25 cellular contexts compared by ENCODE assay signal in the genomic region with DNA sequence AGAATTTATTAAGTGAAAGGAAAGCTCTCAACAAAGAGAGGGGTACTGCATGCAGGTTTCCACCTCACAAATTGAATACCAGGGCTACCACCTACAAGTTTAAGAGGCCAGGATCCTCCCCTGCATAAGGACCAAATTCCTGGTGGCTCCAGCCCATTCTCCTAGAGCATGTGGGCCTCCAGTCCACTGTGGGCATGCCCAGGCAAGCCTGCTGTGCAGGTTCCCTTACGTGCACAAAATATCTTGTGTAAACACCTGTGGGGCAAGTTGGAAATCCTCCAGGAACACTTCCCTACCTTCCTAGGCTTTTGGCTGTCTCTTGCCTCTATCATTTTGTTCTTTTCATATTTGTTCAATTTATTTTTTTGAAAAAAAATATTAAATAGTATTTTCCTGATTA.
DNase-seq lines count a peak whose midpoint lies in the region; TF ChIP-seq lines count a peak whose summit lies in the region.
"Had no signal": no experiment of that assay in that cellular context is flagged by ENCODE, and none has a peak within 500 bp of the region (broad histone marks: within the 10 kb centered on the region; RNA-seq: fewer than 3 reads in every experiment).

No MANE protein-coding gene starts in this region.

- H2AFZ ChIP-seq in mammary epithelial cell (ENCODE audit: low read depth, low read length) (peak overlapping the region; percentile 92), neuronal stem cell (ENCODE audit: low read length) (peak overlapping the region; percentile 78)

- no peak overlapping the region for H4K8ac ChIP-seq in neuronal stem cell (ENCODE audit: low read depth, low read length)

- peaks cover 10% of the 10 kb centered on the region for H3K4me1 ChIP-seq in mammary epithelial cell (ENCODE audit: insufficient read depth, low read length)
- H3K4me1 ChIP-seq in neuronal stem cell (ENCODE audit: control insufficient read depth in 2 of 2, insufficient read depth in 1 of 2, low read depth in 1 of 2, low read length in 2 of 2), result peaks cover 1 to 2% of the 10 kb centered on the region in 2 donors
- H3K4me1 ChIP-seq: colonic mucosa, esophagus squamous epithelium, thyroid gland had no signal

- no peak overlapping the region for H3K4ac ChIP-seq in neuronal stem cell (ENCODE audit: low read length)

- no peaks in the 10 kb centered on the region for H3K79me2 ChIP-seq in mammary epithelial cell (ENCODE audit: insufficient read depth, low read length)

- dilution Hi-C loops in mammary epithelial cell (cut with HindIII; ENCODE audit: low sequenced_read_pairs), result no loop called here

- BruUV-seq in mammary epithelial cell (replicated peaks; lab: Mats Ljungman, UMichigan), result no TSS peak

- CTCF ChIA-PET in mammary epithelial cell (lab: Charles Lee; ENCODE audit: low non-redundant PET), result no interaction called here

- H3K14ac ChIP-seq in neuronal stem cell (ENCODE audit: low read length), result no peak overlapping the region

- no peak overlapping the region for H2AK5ac ChIP-seq in neuronal stem cell (ENCODE audit: low read depth, low read length)

- TF ChIP-seq CTCF in mammary epithelial cell (conservative IDR thresholded peaks at IDR 0.05 in 1 of 2, IDR thresholded peaks at IDR 0.05 in 1 of 2; ENCODE audit: extremely low read depth in 1 of 2, insufficient read depth in 1 of 2, low read depth in 1 of 2, low read length in 2 of 2), result no peak

- no peaks in the 10 kb centered on the region for H3K9me3 ChIP-seq in mammary epithelial cell (replicated peaks; ENCODE audit: insufficient read depth, low read length)
- no peaks in the 10 kb centered on the region for H3K9me3 ChIP-seq in neuronal stem cell (replicated peaks in 1 of 2; ENCODE audit: control insufficient read depth in 2 of 2, insufficient read depth in 1 of 2, low read depth in 1 of 2, low read length in 2 of 2)
- H3K9me3 ChIP-seq: colonic mucosa, esophagus squamous epithelium, MG63, thyroid gland had no signal

- 0% methylated on average over 1 of the region's 1 CpG for WGBS in mammary epithelial cell (ENCODE audit: low coverage, missing lambda C conversion rate)
- WGBS in neuronal stem cell (ENCODE audit: extremely low coverage in 2 of 2, insufficient read length in 2 of 2, insufficient replicate concordance in 1 of 2), 2 donors, result no CpG with 5 or more reads among the region's 1 CpG

- H4K20me1 ChIP-seq in mammary epithelial cell (ENCODE audit: insufficient read depth, low read length), result no peaks in the 10 kb centered on the region

- H2BK15ac ChIP-seq in neuronal stem cell (ENCODE audit: low read length), result no peak overlapping the region

- no peak overlapping the region for H2BK120ac ChIP-seq in neuronal stem cell (ENCODE audit: low read depth, low read length)

- H3K27me3 ChIP-seq in mammary epithelial cell (ENCODE audit: insufficient read depth, low read length) (peaks cover 2% of the 10 kb centered on the region), neuronal stem cell (ENCODE audit: control insufficient read depth in 3 of 3, insufficient read depth in 3 of 3, low read depth in 1 of 3, low read length in 3 of 3) (no peaks in the 10 kb centered on the region)
- H3K27me3 ChIP-seq: brain microvascular endothelial cell, colonic mucosa, esophagus squamous epithelium, MG63, thyroid gland had no signal

- H2BK5ac ChIP-seq in neuronal stem cell (ENCODE audit: low read length), result no peak overlapping the region

- H3K79me1 ChIP-seq in neuronal stem cell (ENCODE audit: low read depth, low read length), result no peaks in the 10 kb centered on the region

- in situ Hi-C loops in mammary epithelial cell (cut with MboI; ENCODE audit: low sequenced_read_pairs in 2 of 2), result no loop called here

- H3K27ac ChIP-seq in mammary epithelial cell (ENCODE audit: insufficient read depth, low read depth, low read length), result no peak overlapping the region
- no peak overlapping the region for H3K27ac ChIP-seq in neuronal stem cell (replicated peaks; ENCODE audit: low read length)
- H3K27ac ChIP-seq: brain microvascular endothelial cell, colonic mucosa, esophagus squamous epithelium, SK-N-MC, thyroid gland, VCaP had no signal

- no peak overlapping the region for H3K18ac ChIP-seq in neuronal stem cell (ENCODE audit: low read length)

- H3K9ac ChIP-seq in mammary epithelial cell (ENCODE audit: insufficient read depth, low read length) (no peak overlapping the region), neuronal stem cell (ENCODE audit: low read depth, low read length, poor library complexity) (no peak overlapping the region)

- H3K4me3 ChIP-seq in mammary epithelial cell (replicated peaks in 1 of 3; ENCODE audit: insufficient read depth in 1 of 3, low read depth in 2 of 3, low read length in 3 of 3), result no peak overlapping the region
- H3K4me3 ChIP-seq in neuronal stem cell (ENCODE audit: low read length in 2 of 2), result no peak overlapping the region
- H3K4me3 ChIP-seq: colonic mucosa, esophagus squamous epithelium, MG63, SK-N-MC, thyroid gland had no signal

- no peak overlapping the region for H3K23ac ChIP-seq in neuronal stem cell (ENCODE audit: low read depth, low read length, poor library complexity)

- no peak overlapping the region for H4K91ac ChIP-seq in neuronal stem cell (ENCODE audit: low read depth, low read length, poor library complexity)

- H2BK12ac ChIP-seq in neuronal stem cell (ENCODE audit: low read length), result no peak overlapping the region

- no peaks in the 10 kb centered on the region for H3K36me3 ChIP-seq in mammary epithelial cell (ENCODE audit: insufficient read depth, low read length)
- H3K36me3 ChIP-seq in neuronal stem cell (replicated peaks in 1 of 2; ENCODE audit: control insufficient read depth in 2 of 2, insufficient read depth in 2 of 2, low read length in 2 of 2), result no peaks in the 10 kb centered on the region
- H3K36me3 ChIP-seq: brain microvascular endothelial cell, colonic mucosa, esophagus squamous epithelium, MG63, thyroid gland had no signal

- DNase-seq in NCI-H146 (lab: John Stamatoyannopoulos, UW), result peak; percentile 11
- DNase-seq in NCI-H146 treated with DMSO at 0.1 percent for 48 hours (lab: John Stamatoyannopoulos, UW; ENCODE audit: unreplicated experiment), result no peak
- DNase-seq in NCI-H1105 (lab: John Stamatoyannopoulos, UW), result peak; percentile 29
- DNase-seq in mammary epithelial cell, result peak; percentile 79
- no peak for DNase-seq in neuronal stem cell (ENCODE audit: low spot score)
- no peak for DNase-seq in activated effector memory CD4-positive, alpha-beta T cell treated with anti-CD3 and anti-CD28 coated beads, Interleukin-2, amount 50 U/mL, for 16 hours
- DNase-seq in NCI-H1694 treated with DMSO at 0.1 percent for 48 hours (lab: John Stamatoyannopoulos, UW), result no peak
- DNase-seq in activated CD4-positive, CD25-positive, alpha-beta regulatory T cell treated with anti-CD3 and anti-CD28 coated beads, Interleukin-2, amount 50 U/mL, for 72 hours, result no peak
- DNase-seq: activated CD4-positive, alpha-beta T cell treated with anti-CD3 and anti-CD28 coated beads, Interleukin-2, amount 50 U/mL, for 4 hours; activated CD8-positive, alpha-beta memory T cell treated with anti-CD3 and anti-CD28 coated beads, Interleukin-2, amount 50 U/mL, for 48 hours; brain microvascular endothelial cell; colonic mucosa; effector memory CD8-positive, alpha-beta T cell; esophagus squamous epithelium; H7; IMR-90; kidney glomerular epithelial cell; MG63; NCI-H1694; stimulated activated CD4-positive, alpha-beta T cell treated with anti-CD3 and anti-CD28 coated beads, Interleukin-4, amount 100 ng/mL, for 1 hour; stimulated activated naive CD4-positive, alpha-beta T cell treated with Interleukin-2 at 50 U/mL for 16 hours; T-helper 2 cell; thyroid gland had no signal

- intact Hi-C loops in mammary epithelial cell (cut with micrococcal nuclease), result no loop called here

- H3K4me2 ChIP-seq in mammary epithelial cell (ENCODE audit: insufficient read depth, low read depth, low read length) (no peak overlapping the region), neuronal stem cell (ENCODE audit: insufficient read depth, low read length, poor library complexity, severe bottlenecking) (no peak overlapping the region)

Comparison
In these comparisons a context has a peak if more than half of its experiments do, and no peak if none do; other contexts are left out.
1. DNase-seq: peak in NCI-H146 (single experiment), NCI-H1105 (single experiment) and mammary epithelial cell (single experiment); none in NCI-H146 treated with DMSO at 0.1 percent for 48 hours (single experiment), neuronal stem cell (single experiment), activated effector memory CD4-positive, alpha-beta T cell treated with anti-CD3 and anti-CD28 coated beads, Interleukin-2, amount 50 U/mL, for 16 hours (single experiment), NCI-H1694 treated with DMSO at 0.1 percent for 48 hours (single experiment) and activated CD4-positive, CD25-positive, alpha-beta regulatory T cell treated with anti-CD3 and anti-CD28 coated beads, Interleukin-2, amount 50 U/mL, for 72 hours (single experiment).